In the genomic region with DNA sequence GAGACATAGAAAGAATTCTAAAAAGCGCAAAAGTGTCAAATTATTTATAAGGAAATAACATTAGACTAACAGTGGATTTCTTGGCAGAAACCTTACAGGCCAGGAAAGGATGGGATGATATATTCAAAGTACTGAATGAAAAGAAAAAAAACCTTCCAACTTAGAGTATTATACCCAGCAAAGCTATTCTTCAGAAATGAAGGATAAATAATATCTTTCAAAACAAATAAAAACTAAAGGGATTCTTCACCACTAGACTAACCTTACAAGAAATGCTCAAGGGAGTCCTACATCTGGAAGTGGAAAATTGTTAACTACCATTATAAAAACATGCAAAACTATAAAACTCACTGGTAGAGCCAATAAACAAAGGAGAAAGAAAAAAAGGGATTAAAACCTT, we compare ENCODE assay signal across 11 cellular contexts.
"Had no signal": no experiment of that assay in that cellular context is flagged by ENCODE, and none has a peak within 500 bp of the region (broad histone marks: within the 10 kb centered on the region; RNA-seq: fewer than 3 reads in every experiment).

No MANE protein-coding gene starts in this region.

- DNase-seq: GM23248, GOT3, H7, H9, HCEC 1CT, HFFc6 had no signal

- ATAC-seq: GM23338, HCT116 had no signal

- H3K4me2 ChIP-seq: GM23338 had no signal

- H3K4me1 ChIP-seq: HAP-1 had no signal

- H3K9ac ChIP-seq: GM23248 had no signal

- H3K36me3 ChIP-seq: HAP-1 had no signal

- H3K4me3 ChIP-seq: GM23248, GM23338, HAP-1 had no signal

- FAIRE-seq: H1, H54 had no signal

- H2AFZ ChIP-seq: GM23248, GM23338 had no signal

- H3K27ac ChIP-seq: GM23248 had no signal
